Comparison of ENCODE assay signal across 9 cellular contexts in the genomic region with DNA sequence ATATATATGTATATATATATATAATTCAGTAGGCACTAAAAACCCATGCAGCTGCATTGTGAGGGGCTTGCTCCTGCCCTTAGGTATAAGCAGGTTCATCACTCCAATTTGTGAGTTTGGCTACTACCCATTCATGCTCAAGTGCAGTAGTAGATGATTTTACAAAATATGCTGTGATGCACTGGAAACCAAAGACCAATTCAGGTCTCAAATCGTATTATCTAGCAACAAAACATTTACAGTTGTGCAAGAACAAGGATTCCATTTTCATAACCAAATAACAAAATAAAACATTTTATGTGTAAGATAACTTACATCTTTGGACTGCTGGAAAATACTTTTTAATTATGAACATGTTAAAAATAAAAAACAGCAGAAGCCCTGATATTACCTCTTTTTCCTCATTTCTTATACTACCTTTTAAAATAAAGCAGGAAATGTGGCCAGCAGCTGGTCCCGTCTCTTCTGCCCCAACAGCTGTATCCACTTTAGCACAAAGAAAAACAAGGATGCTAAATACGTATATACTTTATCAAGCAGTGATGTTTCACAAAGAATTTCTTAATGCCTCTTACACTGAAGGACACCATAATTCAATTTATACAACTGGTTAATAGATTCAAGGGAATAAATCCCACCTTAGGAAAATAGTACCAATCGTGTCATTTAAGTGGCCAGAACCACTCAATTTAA. TPM values are rescaled to one million over a fixed set of nuclear protein-coding genes. Genes with fewer than 3 reads are reported as not detected.
A peak's percentile ranks its signal among the peaks of the same experiment; 100 is the strongest.
DNase-seq lines count a peak whose midpoint lies in the region; ATAC-seq and TF ChIP-seq lines count a peak whose summit lies in the region.
"Had no signal": no experiment of that assay in that cellular context is flagged by ENCODE, and none has a peak within 500 bp of the region (broad histone marks: within the 10 kb centered on the region; RNA-seq: fewer than 3 reads in every experiment).

No MANE protein-coding gene starts in this region.

- H3K4me3 Mint-ChIP-seq in activated CD4-positive, alpha-beta T cell treated with anti-CD3 and anti-CD28 coated beads for 36 hours, result peak overlapping the region; percentile 100
- H3K4me3 Mint-ChIP-seq in activated CD8-positive, alpha-beta T cell treated with anti-CD3 and anti-CD28 coated beads, Interleukin-2, amount 10 ng/mL, durations not matched to agents 7 days and 5 days, result peak overlapping the region; percentile 98

- intact Hi-C loops in activated CD4-positive, alpha-beta T cell treated with anti-CD3 and anti-CD28 coated beads for 36 hours (cut with DNase I, micrococcal nuclease), result loop anchor here in 1 of 2 experiments (5.0 to 10.0 kb wide), 3 partner anchors 65 to 583 kb away; partner anchors contain the start of genes EED and PICALM

- POLR2A ChIA-PET in activated CD4-positive, alpha-beta T cell treated with anti-CD3 and anti-CD28 coated beads for 36 hours (lab: Charles Lee), result interaction anchor here (0.7 kb wide), 1 partner anchor 135 kb away, joined by 5 read pairs; no protein-coding TSS in a partner anchor
- POLR2A ChIA-PET in activated CD8-positive, alpha-beta T cell treated with anti-CD3 and anti-CD28 coated beads, Interleukin-2, amount 10 ng/mL, durations not matched to agents 7 days and 5 days (lab: Charles Lee), result interaction anchor here (0.8 kb wide), 2 partner anchors 13 to 33 kb away, joined by 3 read pairs; no protein-coding TSS in a partner anchor

- CTCF ChIA-PET in activated CD4-positive, alpha-beta T cell treated with anti-CD3 and anti-CD28 coated beads for 36 hours (lab: Charles Lee), result interaction anchor here (0.7 to 1.5 kb wide), 5 partner anchors 10 to 193 kb away, joined by 3 to 5 read pairs (median 4); partner anchors contain the start of gene CCDC83
- CTCF ChIA-PET in activated CD8-positive, alpha-beta T cell treated with anti-CD3 and anti-CD28 coated beads, Interleukin-2, amount 10 ng/mL, durations not matched to agents 7 days and 5 days (lab: Charles Lee), result interaction anchor here (1.1 to 4.4 kb wide), 3 partner anchors 14 to 164 kb away, joined by 3 to 26 read pairs (median 3); partner anchors contain the start of gene TMEM126A

- H3K27ac Mint-ChIP-seq in activated CD4-positive, alpha-beta T cell treated with anti-CD3 and anti-CD28 coated beads for 36 hours, result peak overlapping the region; percentile 19
- no peak overlapping the region for H3K27ac Mint-ChIP-seq in activated CD8-positive, alpha-beta T cell treated with anti-CD3 and anti-CD28 coated beads, Interleukin-2, amount 10 ng/mL, durations not matched to agents 7 days and 5 days

- H3K4me1 Mint-ChIP-seq in activated CD4-positive, alpha-beta T cell treated with anti-CD3 and anti-CD28 coated beads for 36 hours, result peaks cover 44% of the 10 kb centered on the region
- peaks cover 46% of the 10 kb centered on the region for H3K4me1 Mint-ChIP-seq in activated CD8-positive, alpha-beta T cell treated with anti-CD3 and anti-CD28 coated beads, Interleukin-2, amount 10 ng/mL, durations not matched to agents 7 days and 5 days (ENCODE audit: low read depth)

- H3K4me3 ChIP-seq in iPS-18c (ENCODE audit: insufficient read depth, low read depth, low read length) (peak overlapping the region; percentile 17), suprapubic skin (peak overlapping the region; percentile 77)

- ATAC-seq in activated CD4-positive, alpha-beta T cell treated with anti-CD3 and anti-CD28 coated beads for 36 hours, result no peak
- no peak for ATAC-seq in activated CD8-positive, alpha-beta T cell treated with anti-CD3 and anti-CD28 coated beads, Interleukin-2, amount 10 ng/mL, durations not matched to agents 7 days and 5 days
- no peak for ATAC-seq in GM18861 (IDR thresholded peaks at IDR 0.05; ENCODE audit: unreplicated experiment)

- H3K9me3 ChIP-seq in iPS-18c (ENCODE audit: control insufficient read depth, insufficient read depth, low read length), result no peaks in the 10 kb centered on the region
- no peaks in the 10 kb centered on the region for H3K9me3 ChIP-seq in suprapubic skin

- H3K27me3 ChIP-seq in suprapubic skin, result no peaks in the 10 kb centered on the region

- H3K4me1 ChIP-seq in suprapubic skin, result peaks cover 54% of the 10 kb centered on the region

- no peak for TF ChIP-seq EP300 in suprapubic skin (IDR thresholded peaks at IDR 0.05)

- H3K36me3 Mint-ChIP-seq in activated CD4-positive, alpha-beta T cell treated with anti-CD3 and anti-CD28 coated beads for 36 hours (ENCODE audit: low read depth), result peaks cover 56% of the 10 kb centered on the region
- peaks cover 58% of the 10 kb centered on the region for H3K36me3 Mint-ChIP-seq in activated CD8-positive, alpha-beta T cell treated with anti-CD3 and anti-CD28 coated beads, Interleukin-2, amount 10 ng/mL, durations not matched to agents 7 days and 5 days (ENCODE audit: low read depth)

- no peak overlapping the region for H3K27ac ChIP-seq in suprapubic skin

- no peak for DNase-seq in activated CD4-positive, alpha-beta T cell treated with anti-CD3 and anti-CD28 coated beads for 36 hours
- no peak for DNase-seq in activated CD4-positive, alpha-beta T cell treated with anti-CD3 and anti-CD28 coated beads for 4 hours
- DNase-seq in activated CD8-positive, alpha-beta T cell treated with anti-CD3 and anti-CD28 coated beads, Interleukin-2, amount 10 ng/mL, durations not matched to agents 7 days and 5 days, result no peak
- no peak for DNase-seq in suprapubic skin (ENCODE audit: low spot score in 2 of 2)
- no peak for DNase-seq in NCI-H2171 treated with DMSO at 0.1 percent for 48 hours (lab: John Stamatoyannopoulos, UW)
- DNase-seq in NAMALWA (ENCODE audit: low spot score), result no peak
- DNase-seq: C1 segment of cervical spinal cord had no signal

- 12% methylated on average over 4 of the region's 4 CpGs for WGBS in suprapubic skin

- TF ChIP-seq POLR2A in suprapubic skin (IDR thresholded peaks at IDR 0.05), result no peak

- H3K27me3 Mint-ChIP-seq in activated CD4-positive, alpha-beta T cell treated with anti-CD3 and anti-CD28 coated beads for 36 hours, result no peaks in the 10 kb centered on the region
- no peaks in the 10 kb centered on the region for H3K27me3 Mint-ChIP-seq in activated CD8-positive, alpha-beta T cell treated with anti-CD3 and anti-CD28 coated beads, Interleukin-2, amount 10 ng/mL, durations not matched to agents 7 days and 5 days (ENCODE audit: low read depth)

- H3K9me3 Mint-ChIP-seq in activated CD4-positive, alpha-beta T cell treated with anti-CD3 and anti-CD28 coated beads for 36 hours (ENCODE audit: low read depth), result no peaks in the 10 kb centered on the region
- H3K9me3 Mint-ChIP-seq in activated CD8-positive, alpha-beta T cell treated with anti-CD3 and anti-CD28 coated beads, Interleukin-2, amount 10 ng/mL, durations not matched to agents 7 days and 5 days (ENCODE audit: insufficient read depth), result no peaks in the 10 kb centered on the region

- no peak for TF ChIP-seq CTCF in suprapubic skin (IDR thresholded peaks at IDR 0.05)

- H3K36me3 ChIP-seq in suprapubic skin, result peaks cover 3% of the 10 kb centered on the region

RNA-seq across cellular contexts. Expression of gene CREBZF, which starts 2.8 kb away (rescaled TPM):
- 10 to 100 TPM; 30.4 to 35.9 TPM for total RNA-seq in activated CD4-positive, alpha-beta T cell treated with anti-CD3 and anti-CD28 coated beads for 36 hours
- total RNA-seq in activated CD8-positive, alpha-beta T cell treated with anti-CD3 and anti-CD28 coated beads, Interleukin-2, amount 10 ng/mL, durations not matched to agents 7 days and 5 days, result 10 to 100 TPM; 51.4 to 54.8 TPM
- 10 to 100 TPM; 26.1 to 87.1 (median 32.8) TPM for total RNA-seq in suprapubic skin

RNA-seq across cellular contexts. Expression of gene TMEM126A, which starts 14.4 kb away (rescaled TPM):
- 10 to 100 TPM; 21.7 to 37.4 TPM for total RNA-seq in activated CD4-positive, alpha-beta T cell treated with anti-CD3 and anti-CD28 coated beads for 36 hours
- total RNA-seq in activated CD8-positive, alpha-beta T cell treated with anti-CD3 and anti-CD28 coated beads, Interleukin-2, amount 10 ng/mL, durations not matched to agents 7 days and 5 days, result 10 to 100 TPM; 33.7 to 39.8 TPM
- 10 to 100 TPM; 13.9 to 19.4 (median 15.9) TPM for total RNA-seq in suprapubic skin

RNA-seq across cellular contexts. Expression of gene CCDC89, which starts 23.9 kb away (rescaled TPM):
- not detected for total RNA-seq in activated CD4-positive, alpha-beta T cell treated with anti-CD3 and anti-CD28 coated beads for 36 hours
- under 1 TPM; 0.23 to 0.63 TPM for total RNA-seq in activated CD8-positive, alpha-beta T cell treated with anti-CD3 and anti-CD28 coated beads, Interleukin-2, amount 10 ng/mL, durations not matched to agents 7 days and 5 days
- total RNA-seq in suprapubic skin, result 1 to 10 TPM in 1 of 4 donors, under 1 TPM in 2, not detected in 1; 0.72 to 1.8 (median 0.94) TPM

RNA-seq across cellular contexts. Expression of gene TMEM126B, which starts 33.7 kb away (rescaled TPM):
- 10 to 100 TPM; 62.7 to 74.2 TPM for total RNA-seq in activated CD4-positive, alpha-beta T cell treated with anti-CD3 and anti-CD28 coated beads for 36 hours
- total RNA-seq in activated CD8-positive, alpha-beta T cell treated with anti-CD3 and anti-CD28 coated beads, Interleukin-2, amount 10 ng/mL, durations not matched to agents 7 days and 5 days, result 10 to 100 TPM; 51.4 to 57.8 TPM
- 10 to 100 TPM; 32.4 to 38.4 (median 34.8) TPM for total RNA-seq in suprapubic skin

RNA-seq across cellular contexts. Expression of gene DLG2, which starts 35.0 kb away (rescaled TPM):
- total RNA-seq in activated CD4-positive, alpha-beta T cell treated with anti-CD3 and anti-CD28 coated beads for 36 hours, result 1 to 10 TPM; 1.7 to 2.1 TPM
- total RNA-seq in activated CD8-positive, alpha-beta T cell treated with anti-CD3 and anti-CD28 coated beads, Interleukin-2, amount 10 ng/mL, durations not matched to agents 7 days and 5 days, result 1 to 10 TPM; 1.3 to 1.6 TPM
- 10 to 100 TPM; 37.9 to 71.5 (median 44.9) TPM for total RNA-seq in suprapubic skin
